1 cellular context compared by ENCODE assay signal in the genomic region with DNA sequence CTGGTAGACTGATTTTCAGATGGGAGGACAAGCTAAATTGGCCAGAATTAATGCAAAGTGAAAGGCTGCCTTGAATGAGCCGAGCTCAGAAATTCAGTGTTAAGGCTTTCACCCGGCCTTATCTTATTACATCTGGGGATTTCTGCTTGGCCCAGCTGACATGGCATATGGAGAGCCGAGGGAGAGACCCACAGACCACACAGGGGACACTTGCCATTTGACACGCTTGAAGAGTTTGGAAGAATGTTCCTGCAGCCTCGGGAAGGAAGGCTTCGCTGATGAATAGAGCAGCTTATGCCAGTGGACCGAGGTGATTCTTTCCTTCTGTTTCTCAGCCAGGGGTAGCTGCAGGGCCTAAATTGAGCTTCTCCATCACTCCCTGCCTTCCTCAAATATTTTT.
TF ChIP-seq lines count a peak whose summit lies in the region.

No MANE protein-coding gene starts in this region.

TF ChIP-seq in HepG2, 621 proteins besides CTCF, POLR2A, EP300 and RAD21:
- TF ChIP-seq NPAS2 (CRISPR knock-in tag; IDR thresholded peaks at IDR 0.05; ENCODE audit: borderline replicate concordance), result 0 out of 2 replicates have a peak, but pooled peaks have one; percentile 17
- TF ChIP-seq CREM (IDR thresholded peaks at IDR 0.05), result no peak
- TF ChIP-seq CREM (CRISPR knock-in tag; IDR thresholded peaks at IDR 0.05), result no peak
- TF ChIP-seq, protein P1, sequence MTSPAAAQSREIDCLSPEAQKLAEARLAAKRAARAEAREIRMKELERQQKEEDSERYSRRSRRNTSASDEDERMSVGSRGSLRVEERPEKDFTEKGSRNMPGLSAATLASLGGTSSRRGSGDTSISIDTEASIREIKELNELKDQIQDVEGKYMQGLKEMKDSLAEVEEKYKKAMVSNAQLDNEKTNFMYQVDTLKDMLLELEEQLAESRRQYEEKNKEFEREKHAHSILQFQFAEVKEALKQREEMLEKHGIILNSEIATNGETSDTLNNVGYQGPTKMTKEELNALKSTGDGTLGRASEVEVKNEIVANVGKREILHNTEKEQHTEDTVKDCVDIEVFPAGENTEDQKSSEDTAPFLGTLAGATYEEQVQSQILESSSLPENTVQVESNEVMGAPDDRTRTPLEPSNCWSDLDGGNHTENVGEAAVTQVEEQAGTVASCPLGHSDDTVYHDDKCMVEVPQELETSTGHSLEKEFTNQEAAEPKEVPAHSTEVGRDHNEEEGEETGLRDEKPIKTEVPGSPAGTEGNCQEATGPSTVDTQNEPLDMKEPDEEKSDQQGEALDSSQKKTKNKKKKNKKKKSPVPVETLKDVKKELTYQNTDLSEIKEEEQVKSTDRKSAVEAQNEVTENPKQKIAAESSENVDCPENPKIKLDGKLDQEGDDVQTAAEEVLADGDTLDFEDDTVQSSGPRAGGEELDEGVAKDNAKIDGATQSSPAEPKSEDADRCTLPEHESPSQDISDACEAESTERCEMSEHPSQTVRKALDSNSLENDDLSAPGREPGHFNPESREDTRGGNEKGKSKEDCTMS (CRISPR knock-in tag; conservative IDR thresholded peaks at IDR 0.05), result no peak
- TF ChIP-seq ZNF644 (CRISPR knock-in tag; IDR thresholded peaks at IDR 0.05; ENCODE audit: low read depth), result no peak
- TF ChIP-seq GPN1 (CRISPR knock-in tag; IDR thresholded peaks at IDR 0.05; ENCODE audit: borderline replicate concordance), result no peak
